In genomic region chr4:151417164-151417571, GRCh38 we compare ENCODE assay signal across 18 cellular contexts. TPM values are rescaled to one million over a fixed set of nuclear protein-coding genes. Genes with fewer than 3 reads are reported as not detected.
A peak's percentile ranks its signal among the peaks of the same experiment; 100 is the strongest.
DNase-seq lines count a peak whose midpoint lies in the region; ATAC-seq and TF ChIP-seq lines count a peak whose summit lies in the region.
"Had no signal": no experiment of that assay in that cellular context is flagged by ENCODE, and none has a peak within 500 bp of the region (broad histone marks: within the 10 kb centered on the region; RNA-seq: fewer than 3 reads in every experiment).

No MANE protein-coding gene starts in this region.

- H3K18ac ChIP-seq in mesenchymal stem cell (ENCODE audit: low read depth in 1 of 2, low read length in 2 of 2) = no peak overlapping the region

- H2BK15ac ChIP-seq in mesenchymal stem cell (ENCODE audit: low read depth, poor library complexity, severe bottlenecking) = no peak overlapping the region

- H3K4me1 ChIP-seq in mesenchymal stem cell (ENCODE audit: control insufficient read depth, insufficient read depth, low read depth, low read length) (peaks cover 10% of the 10 kb centered on the region), right atrium auricular region (no peaks in the 10 kb centered on the region)
- H3K4me1 ChIP-seq: colonic mucosa had no signal

- 99% methylated on average over 5 of the region's 5 CpGs for WGBS in mesenchymal stem cell

- H2BK12ac ChIP-seq in mesenchymal stem cell (ENCODE audit: low read length in 2 of 2) = no peak overlapping the region

- peak overlapping the region; percentile 97 for H3K27ac Mint-ChIP-seq in chondrocyte (ENCODE audit: unreplicated experiment)
- H3K27ac Mint-ChIP-seq: activated B cell treated with CpG ODN at 0.5 μM for 24 hours; activated naive CD4-positive, alpha-beta T cell treated with anti-CD3 and anti-CD28 coated beads, Interleukin-2, amount 50 U/mL, for 72 hours; naive B cell had no signal

- H3K9me3 ChIP-seq in MG63 (no peaks in the 10 kb centered on the region), mesenchymal stem cell (ENCODE audit: control insufficient read depth, low read length) (no peaks in the 10 kb centered on the region), right atrium auricular region (no peaks in the 10 kb centered on the region)
- H3K9me3 ChIP-seq: colonic mucosa, gastrocnemius medialis had no signal

- peak overlapping the region; percentile 16 for H3K4me2 ChIP-seq in mesenchymal stem cell (ENCODE audit: low read length, poor library complexity, severe bottlenecking)

- H3K4me3 Mint-ChIP-seq in chondrocyte (ENCODE audit: unreplicated experiment) = no peak overlapping the region
- H3K4me3 Mint-ChIP-seq: activated B cell treated with CpG ODN at 0.5 μM for 24 hours, naive B cell had no signal

- H3K27ac ChIP-seq in mesenchymal stem cell (ENCODE audit: low read length, poor library complexity, severe bottlenecking) (peak overlapping the region; percentile 87), coronary artery (no peak overlapping the region), right atrium auricular region (no peak overlapping the region)
- H3K27ac ChIP-seq: C4-2B, colonic mucosa had no signal

- peak overlapping the region; percentile 57 for H2BK5ac ChIP-seq in mesenchymal stem cell (ENCODE audit: low read depth, low read length, poor library complexity, severe bottlenecking)

- H3K4me1 Mint-ChIP-seq in chondrocyte (ENCODE audit: low read depth) = peaks cover 52% of the 10 kb centered on the region
- H3K4me1 Mint-ChIP-seq: activated B cell treated with CpG ODN at 0.5 μM for 24 hours, naive B cell had no signal

- no peak overlapping the region for H3K4ac ChIP-seq in mesenchymal stem cell (ENCODE audit: low read depth in 1 of 2, low read length in 2 of 2)

- no peak overlapping the region for H2BK120ac ChIP-seq in mesenchymal stem cell (ENCODE audit: low read depth, low read length)

- H3K9ac ChIP-seq in mesenchymal stem cell (ENCODE audit: low read length) = no peak overlapping the region

- no peak overlapping the region for H3K23ac ChIP-seq in mesenchymal stem cell (ENCODE audit: low read length in 2 of 2)

- H3K9me3 Mint-ChIP-seq in chondrocyte (ENCODE audit: low read depth) = peaks cover 5% of the 10 kb centered on the region
- H3K9me3 Mint-ChIP-seq: activated B cell treated with CpG ODN at 0.5 μM for 24 hours; activated naive CD4-positive, alpha-beta T cell treated with anti-CD3 and anti-CD28 coated beads, Interleukin-2, amount 50 U/mL, for 72 hours had no signal

- H3K36me3 ChIP-seq in MG63 = no peaks in the 10 kb centered on the region
- no peaks in the 10 kb centered on the region for H3K36me3 ChIP-seq in mesenchymal stem cell (ENCODE audit: control insufficient read depth in 1 of 2, insufficient read depth in 2 of 2, low read depth in 1 of 2, low read length in 2 of 2)
- H3K36me3 ChIP-seq in right atrium auricular region = no peaks in the 10 kb centered on the region
- H3K36me3 ChIP-seq: colonic mucosa, gastrocnemius medialis had no signal

- H3K27me3 Mint-ChIP-seq in chondrocyte (ENCODE audit: low read depth) = no peaks in the 10 kb centered on the region

- no peaks in the 10 kb centered on the region for H3K36me3 Mint-ChIP-seq in chondrocyte (ENCODE audit: low read depth)
- H3K36me3 Mint-ChIP-seq: activated naive CD4-positive, alpha-beta T cell treated with anti-CD3 and anti-CD28 coated beads, Interleukin-2, amount 50 U/mL, for 72 hours; naive B cell had no signal

- no peak overlapping the region for H4K91ac ChIP-seq in mesenchymal stem cell (ENCODE audit: low read length)

- H3K79me1 ChIP-seq in mesenchymal stem cell (replicated peaks; ENCODE audit: low read length, poor library complexity, severe bottlenecking) = peaks cover 10% of the 10 kb centered on the region

- no peak overlapping the region for H3K4me3 ChIP-seq in MG63
- no peak overlapping the region for H3K4me3 ChIP-seq in mesenchymal stem cell (ENCODE audit: insufficient read depth in 1 of 2, low read depth in 1 of 2, low read length in 2 of 2)
- no peak overlapping the region for H3K4me3 ChIP-seq in coronary artery
- H3K4me3 ChIP-seq in right atrium auricular region = no peak overlapping the region
- H3K4me3 ChIP-seq: colonic mucosa, gastrocnemius medialis had no signal

- no peak for TF ChIP-seq CTCF in chondrocyte (IDR thresholded peaks at IDR 0.05)
- TF ChIP-seq CTCF in coronary artery (IDR thresholded peaks at IDR 0.05) = no peak
- no peak for TF ChIP-seq CTCF in right atrium auricular region (IDR thresholded peaks at IDR 0.05)

- H2AFZ ChIP-seq in mesenchymal stem cell (ENCODE audit: low read depth, low read length) = no peak overlapping the region

- ATAC-seq in GM19324 (IDR thresholded peaks at IDR 0.05; ENCODE audit: low FRiP score, unreplicated experiment) = peak; percentile 52
- ATAC-seq: gastrocnemius medialis, left lobe of liver had no signal

- H4K8ac ChIP-seq in mesenchymal stem cell (ENCODE audit: low read length) = no peak overlapping the region

- peak; percentile 9 for DNase-seq in MG63
- no peak for DNase-seq in chondrocyte (ENCODE audit: low spot score)
- no peak for DNase-seq in mesenchymal stem cell
- DNase-seq in coronary artery (ENCODE audit: low spot score) = no peak
- no peak for DNase-seq in NCI-H1417 treated with DMSO at 0.1 percent for 48 hours (lab: John Stamatoyannopoulos, UW)
- DNase-seq in right atrium auricular region (ENCODE audit: low spot score) = no peak
- DNase-seq in stimulated activated CD4-positive, alpha-beta T cell treated with anti-CD3 and anti-CD28 coated beads, Interleukin-4, amount 100 ng/mL, for 24 hours = no peak
- DNase-seq: activated B cell treated with CpG ODN at 0.5 μM for 24 hours; colonic mucosa; gastrocnemius medialis; GF-D8; naive B cell; NCI-H2107; stimulated activated naive CD4-positive, alpha-beta T cell treated with Interleukin-2 at 50 U/mL for 16 hours had no signal

- peak overlapping the region; percentile 94 for H2AK5ac ChIP-seq in mesenchymal stem cell (ENCODE audit: low read length, severe bottlenecking)

- no peaks in the 10 kb centered on the region for H3K27me3 ChIP-seq in MG63
- H3K27me3 ChIP-seq in mesenchymal stem cell (ENCODE audit: control insufficient read depth in 1 of 2, insufficient read depth in 1 of 2, low read length in 2 of 2) = no peaks in the 10 kb centered on the region
- H3K27me3 ChIP-seq in right atrium auricular region = no peaks in the 10 kb centered on the region
- H3K27me3 ChIP-seq: colonic mucosa, gastrocnemius medialis had no signal

- H3K14ac ChIP-seq in mesenchymal stem cell (ENCODE audit: low read length in 2 of 2) = no peak overlapping the region

RNA-seq across cellular contexts. Expression of gene FHIP1A, which starts 8.2 kb away (rescaled TPM):
- total RNA-seq in MG63 (2014; rRNA removed; shearing (Covaris generic); ENCODE audit: low replicate concordance) = 2.0 and 3.8 TPM in 2 replicates
- total RNA-seq in chondrocyte (1.7 to 4.8 TPM (median 1.8 TPM) in 3 replicates), right atrium auricular region (10 to 100 TPM; 11.6 to 11.8 TPM)
- polyA plus RNA-seq in mesenchymal stem cell (2013, experiment 1 of 2) = 0.03 TPM
- polyA plus RNA-seq in mesenchymal stem cell (2013, experiment 2 of 2) = 0.04 TPM
